ENCODE assay signal across 22 cellular contexts in the genomic region with DNA sequence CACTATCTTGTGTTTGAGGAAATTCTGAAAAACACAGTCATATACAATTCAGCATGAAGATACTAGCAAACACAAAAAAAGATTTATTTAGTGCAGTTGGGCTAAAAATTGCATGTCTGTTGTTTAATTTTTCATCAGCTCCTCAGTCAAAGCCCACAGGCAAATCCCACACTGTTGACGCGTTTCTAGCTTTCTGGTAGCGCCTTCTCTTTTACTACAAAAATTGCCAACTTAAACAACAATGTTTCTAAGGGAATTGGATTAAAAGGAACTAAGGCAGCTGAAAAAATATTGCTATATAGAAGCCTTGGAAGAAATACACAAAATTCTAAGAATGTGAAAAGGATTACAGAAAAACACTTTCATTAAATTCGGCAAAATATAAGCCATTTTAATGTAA.
A peak's percentile ranks its signal among the peaks of the same experiment; 100 is the strongest.
DNase-seq lines count a peak whose midpoint lies in the region; ATAC-seq and TF ChIP-seq lines count a peak whose summit lies in the region.
"Had no signal": no experiment of that assay in that cellular context is flagged by ENCODE, and none has a peak within 500 bp of the region (broad histone marks: within the 10 kb centered on the region; RNA-seq: fewer than 3 reads in every experiment).

No MANE protein-coding gene starts in this region.

- H3K27ac Mint-ChIP-seq in osteocyte (ENCODE audit: unreplicated experiment), result peak overlapping the region; percentile 39
- H3K27ac Mint-ChIP-seq: CD4-positive, alpha-beta memory T cell; H9; HFFc6 had no signal

- H3K23ac ChIP-seq in mesendoderm (ENCODE audit: low read length), result no peak overlapping the region

- no peaks in the 10 kb centered on the region for H3K4me1 ChIP-seq in left ventricle myocardium inferior
- H3K4me1 ChIP-seq in esophagus squamous epithelium, result peaks cover 0 to 52% (median 0%) of the 10 kb centered on the region in 3 donors
- no peaks in the 10 kb centered on the region for H3K4me1 ChIP-seq in mesendoderm (ENCODE audit: control insufficient read depth, low read depth, low read length)
- H3K4me1 ChIP-seq: BLaER1 treated with 17β-estradiol and CSF1 and Interleukin-3, amounts not matched to agents 10 nM and 100 nM; Caco-2 had no signal

- no peak overlapping the region for H3K4me2 ChIP-seq in mesendoderm (ENCODE audit: low read length)
- H3K4me2 ChIP-seq: BLaER1 treated with 17β-estradiol and CSF1 and Interleukin-3, amounts not matched to agents 10 nM and 100 nM had no signal

- no peaks in the 10 kb centered on the region for H3K36me3 Mint-ChIP-seq in osteocyte (ENCODE audit: unreplicated experiment)
- H3K36me3 Mint-ChIP-seq: CD4-positive, alpha-beta memory T cell had no signal

- no peak overlapping the region for H2BK5ac ChIP-seq in mesendoderm (ENCODE audit: low read length)

- H3K27me3 Mint-ChIP-seq in osteocyte (ENCODE audit: unreplicated experiment), result peaks cover 5% of the 10 kb centered on the region

- H3K9me3 Mint-ChIP-seq in osteocyte (ENCODE audit: unreplicated experiment), result no peaks in the 10 kb centered on the region
- H3K9me3 Mint-ChIP-seq: H9, HFFc6 had no signal

- no peaks in the 10 kb centered on the region for H3K79me2 ChIP-seq in mesendoderm (ENCODE audit: control insufficient read depth, insufficient read depth, low read length)

- peaks cover 2% of the 10 kb centered on the region for H3K4me1 Mint-ChIP-seq in osteocyte (ENCODE audit: unreplicated experiment)
- H3K4me1 Mint-ChIP-seq: CD4-positive, alpha-beta memory T cell; H9 had no signal

- no peaks in the 10 kb centered on the region for H3K79me1 ChIP-seq in mesendoderm (ENCODE audit: low read length)

- H2BK15ac ChIP-seq in mesendoderm (replicated peaks; ENCODE audit: low read depth), result no peak overlapping the region

- H3K18ac ChIP-seq in mesendoderm (ENCODE audit: low read length), result no peak overlapping the region

- TF ChIP-seq CTCF in left ventricle myocardium inferior (IDR thresholded peaks at IDR 0.05; ENCODE audit: borderline replicate concordance) (no peak), esophagus squamous epithelium (IDR thresholded peaks at IDR 0.05) (no peak), osteocyte (IDR thresholded peaks at IDR 0.05) (no peak), GM10266 (IDR thresholded peaks at IDR 0.05; ENCODE audit: control insufficient read depth, insufficient read depth, low read depth, missing control alignments) (no peak)

- no peak overlapping the region for H3K4ac ChIP-seq in mesendoderm (ENCODE audit: low read depth, low read length)

- 52 to 78% methylated on average over 4 of the region's 4 CpGs for WGBS in esophagus squamous epithelium, 2 donors
- whole genome bisulfite sequencing in mesendoderm (ENCODE audit: extremely low coverage, insufficient coverage, low lambda C conversion rate), result no CpG with 5 or more reads among the region's 4 CpGs

- H3K9ac ChIP-seq in mesendoderm (ENCODE audit: low read length), result no peak overlapping the region
- H3K9ac ChIP-seq: BLaER1 treated with 17β-estradiol and CSF1 and Interleukin-3, amounts not matched to agents 10 nM and 100 nM had no signal

- no peak for DNase-seq in left ventricle myocardium inferior
- no peak for DNase-seq in Right ventricle myocardium superior
- no peak for DNase-seq in esophagus squamous epithelium (lab: John Stamatoyannopoulos, UW)
- DNase-seq in osteocyte (ENCODE audit: extremely low spot score, unreplicated experiment), result no peak
- DNase-seq in mesendoderm, result no peak
- DNase-seq in GM10266 (ENCODE audit: extremely low spot score), result no peak
- DNase-seq in OCI-M1 (lab: John Stamatoyannopoulos, UW), result no peak
- DNase-seq: 8988T; Caco-2; CD4-positive, alpha-beta memory T cell; DND-41; H9; HFFc6; Karpas-422; NCI-H1694 treated with DMSO at 0.1 percent for 48 hours; NCI-H2081 treated with DMSO at 0.1 percent for 48 hours; NCI-H446; NCI-H526; PC-3; SHP77 treated with DMSO at 0.1 percent for 48 hours had no signal

- H3K9me3 ChIP-seq in left ventricle myocardium inferior (replicated peaks) (no peaks in the 10 kb centered on the region), esophagus squamous epithelium (no peaks in the 10 kb centered on the region)
- H3K9me3 ChIP-seq: BLaER1 treated with 17β-estradiol and CSF1 and Interleukin-3, amounts not matched to agents 10 nM and 100 nM; Caco-2 had no signal

- no peak overlapping the region for H2BK120ac ChIP-seq in mesendoderm (ENCODE audit: low read depth, low read length)

- ATAC-seq in Right ventricle myocardium superior (ENCODE audit: poor library complexity) (no peak), HG03025 (IDR thresholded peaks at IDR 0.05; ENCODE audit: low FRiP score, unreplicated experiment) (no peak)

- H3K27ac ChIP-seq in left ventricle myocardium inferior (replicated peaks) (peak overlapping the region; percentile 52), esophagus squamous epithelium (peak overlapping the region in 3 of 4 donors; percentile 6 to 71 (median 65)), mesendoderm (ENCODE audit: low read depth, low read length) (no peak overlapping the region)
- H3K27ac ChIP-seq: BLaER1 treated with 17β-estradiol and CSF1 and Interleukin-3, amounts not matched to agents 10 nM and 100 nM had no signal

- H4K5ac ChIP-seq in mesendoderm (ENCODE audit: low read length), result no peak overlapping the region

- no peak overlapping the region for H3K56ac ChIP-seq in mesendoderm (ENCODE audit: low read length)

- no peak overlapping the region for H3K4me3 Mint-ChIP-seq in osteocyte (ENCODE audit: unreplicated experiment)
- H3K4me3 Mint-ChIP-seq: CD4-positive, alpha-beta memory T cell; H9; HFFc6 had no signal

- no peak overlapping the region for H4K8ac ChIP-seq in mesendoderm (ENCODE audit: low read depth, low read length)

- intact Hi-C loops in left ventricle myocardium inferior (cut with micrococcal nuclease), result no loop called here
- intact Hi-C loops in Right ventricle myocardium superior (cut with DNase I), result no loop called here
- intact Hi-C loops in esophagus squamous epithelium (cut with DNase I), result no loop called here

- H3K4me3 ChIP-seq in left ventricle myocardium inferior, result no peak overlapping the region
- no peak overlapping the region for H3K4me3 ChIP-seq in esophagus squamous epithelium
- H3K4me3 ChIP-seq in mesendoderm (ENCODE audit: low read length), result no peak overlapping the region
- H3K4me3 ChIP-seq: BLaER1 treated with 17β-estradiol and CSF1 and Interleukin-3, amounts not matched to agents 10 nM and 100 nM had no signal

- no peaks in the 10 kb centered on the region for H3K27me3 ChIP-seq in left ventricle myocardium inferior (ENCODE audit: low read depth)
- no peaks in the 10 kb centered on the region for H3K27me3 ChIP-seq in esophagus squamous epithelium
- no peaks in the 10 kb centered on the region for H3K27me3 ChIP-seq in mesendoderm (ENCODE audit: insufficient read depth, low read length, poor library complexity)
- H3K27me3 ChIP-seq: BLaER1 treated with 17β-estradiol and CSF1 and Interleukin-3, amounts not matched to agents 10 nM and 100 nM had no signal

- H2AK5ac ChIP-seq in mesendoderm (ENCODE audit: low read length), result no peak overlapping the region

- H3K36me3 ChIP-seq in left ventricle myocardium inferior (no peaks in the 10 kb centered on the region), esophagus squamous epithelium (no peaks in the 10 kb centered on the region), mesendoderm (ENCODE audit: control insufficient read depth, insufficient read depth, low read length) (no peaks in the 10 kb centered on the region)
- H3K36me3 ChIP-seq: BLaER1 treated with 17β-estradiol and CSF1 and Interleukin-3, amounts not matched to agents 10 nM and 100 nM had no signal

- TF ChIP-seq POLR2A in esophagus squamous epithelium (IDR thresholded peaks at IDR 0.05), result no peak
